8 cellular contexts compared by ENCODE assay signal in genomic region chr6:912871-913663, GRCh38.
DNase-seq lines count a peak whose midpoint lies in the region; ATAC-seq and TF ChIP-seq lines count a peak whose summit lies in the region.

No MANE protein-coding gene starts in this region.

- H3K36me3 Mint-ChIP-seq in activated T-helper 2 cell treated with anti-CD3 and anti-CD28 coated beads, Interferon-gamma antibody, Interleukin-2, Interleukin-4, amounts not matched to agents 10 μg/mL and 5 μg/mL and 100 μg/mL, durations not matched to agents 14 hours and 24 hours and 36 hours (ENCODE audit: low read depth) = no peaks in the 10 kb centered on the region

- ATAC-seq in esophagus mucosa (peak; percentile 73), GM21526 (IDR thresholded peaks at IDR 0.05; ENCODE audit: low FRiP score, unreplicated experiment) (no peak), GM19351 (IDR thresholded peaks at IDR 0.05; ENCODE audit: unreplicated experiment) (no peak)

- DNase-seq in GM10266 (ENCODE audit: extremely low spot score) (no peak), NCI-H2029 (lab: John Stamatoyannopoulos, UW) (peak; percentile 25), prostate gland (ENCODE audit: low spot score) (peak; percentile 56), NCI-H345 (lab: John Stamatoyannopoulos, UW) (no peak)
- DNase-seq in activated T-helper 2 cell treated with anti-CD3 and anti-CD28 coated beads, Interferon-gamma antibody, Interleukin-2, Interleukin-4, amounts not matched to agents 10 μg/mL and 5 μg/mL and 100 μg/mL, durations not matched to agents 14 hours and 24 hours and 36 hours (ENCODE audit: low spot score) = no peak

- TF ChIP-seq POLR2A in prostate gland (IDR thresholded peaks at IDR 0.05) = no peak

- intact Hi-C loops in prostate gland (cut with DNase I) = loop anchor here (2.0 to 5.0 kb wide), 2 partner anchors 399 to 468 kb away; partner anchors contain the start of gene FOXQ1
- intact Hi-C loops in activated T-helper 2 cell treated with anti-CD3 and anti-CD28 coated beads, Interferon-gamma antibody, Interleukin-2, Interleukin-4, amounts not matched to agents 10 μg/mL and 5 μg/mL and 100 μg/mL, durations not matched to agents 14 hours and 24 hours and 36 hours (cut with micrococcal nuclease) = no loop called here

- H3K27me3 ChIP-seq in prostate gland (replicated peaks; ENCODE audit: insufficient read depth) = no peaks in the 10 kb centered on the region

- H3K27me3 Mint-ChIP-seq in activated T-helper 2 cell treated with anti-CD3 and anti-CD28 coated beads, Interferon-gamma antibody, Interleukin-2, Interleukin-4, amounts not matched to agents 10 μg/mL and 5 μg/mL and 100 μg/mL, durations not matched to agents 14 hours and 24 hours and 36 hours (ENCODE audit: low read depth) = peaks cover 11% of the 10 kb centered on the region

- no peak overlapping the region for H3K4me3 Mint-ChIP-seq in activated T-helper 2 cell treated with anti-CD3 and anti-CD28 coated beads, Interferon-gamma antibody, Interleukin-2, Interleukin-4, amounts not matched to agents 10 μg/mL and 5 μg/mL and 100 μg/mL, durations not matched to agents 14 hours and 24 hours and 36 hours (ENCODE audit: low read depth)

- H3K27ac ChIP-seq in prostate gland = no peak overlapping the region

- H3K4me1 Mint-ChIP-seq in activated T-helper 2 cell treated with anti-CD3 and anti-CD28 coated beads, Interferon-gamma antibody, Interleukin-2, Interleukin-4, amounts not matched to agents 10 μg/mL and 5 μg/mL and 100 μg/mL, durations not matched to agents 14 hours and 24 hours and 36 hours (ENCODE audit: low read depth) = no peaks in the 10 kb centered on the region

- no peak overlapping the region for H3K4me3 ChIP-seq in prostate gland

- no peaks in the 10 kb centered on the region for H3K4me1 ChIP-seq in prostate gland (replicated peaks)

- 6% methylated on average over 13 of the region's 13 CpGs for WGBS in prostate gland

- H3K27ac Mint-ChIP-seq in activated T-helper 2 cell treated with anti-CD3 and anti-CD28 coated beads, Interferon-gamma antibody, Interleukin-2, Interleukin-4, amounts not matched to agents 10 μg/mL and 5 μg/mL and 100 μg/mL, durations not matched to agents 14 hours and 24 hours and 36 hours = no peak overlapping the region

- no peaks in the 10 kb centered on the region for H3K9me3 ChIP-seq in prostate gland

- TF ChIP-seq CTCF in GM10266 (IDR thresholded peaks at IDR 0.05; ENCODE audit: control insufficient read depth, insufficient read depth, low read depth, missing control alignments) = peak; percentile 33
- TF ChIP-seq CTCF in prostate gland (IDR thresholded peaks at IDR 0.05) = peak in 3 of 4 experiments; percentile 58 to 60 (median 58)

- H3K36me3 ChIP-seq in prostate gland = no peaks in the 10 kb centered on the region

- peaks cover 7% of the 10 kb centered on the region for H3K9me3 Mint-ChIP-seq in activated T-helper 2 cell treated with anti-CD3 and anti-CD28 coated beads, Interferon-gamma antibody, Interleukin-2, Interleukin-4, amounts not matched to agents 10 μg/mL and 5 μg/mL and 100 μg/mL, durations not matched to agents 14 hours and 24 hours and 36 hours

Comparison
In these comparisons a context has a peak if more than half of its experiments do, and no peak if none do; other contexts are left out.
1. DNase-seq: peak in NCI-H2029 (single experiment) and prostate gland (single experiment); none in GM10266 (single experiment), NCI-H345 (single experiment) and activated T-helper 2 cell treated with anti-CD3 and anti-CD28 coated beads, Interferon-gamma antibody, Interleukin-2, Interleukin-4, amounts not matched to agents 10 μg/mL and 5 μg/mL and 100 μg/mL, durations not matched to agents 14 hours and 24 hours and 36 hours (single experiment).